ENCODE assay signal across 12 cellular contexts in genomic region chr15:31330111-31330785, GRCh38. TPM values are rescaled to one million over a fixed set of nuclear protein-coding genes. Genes with fewer than 3 reads are reported as not detected.
DNase-seq lines count a peak whose midpoint lies in the region; ATAC-seq, FAIRE-seq and TF ChIP-seq lines count a peak whose summit lies in the region.
"Had no signal": no experiment of that assay in that cellular context is flagged by ENCODE, and none has a peak within 500 bp of the region (broad histone marks: within the 10 kb centered on the region; RNA-seq: fewer than 3 reads in every experiment).

No MANE protein-coding gene starts in this region.

- in situ Hi-C loops in mammary epithelial cell (cut with MboI; ENCODE audit: low sequenced_read_pairs in 2 of 2): no loop called here

- intact Hi-C loops in right cardiac atrium (cut with DNase I) (no loop called here), cardiac septum (cut with DNase I) (no loop called here), mammary epithelial cell (cut with micrococcal nuclease) (no loop called here), vagina (cut with DNase I) (no loop called here)

- H4K20me1 ChIP-seq in mammary epithelial cell (ENCODE audit: insufficient read depth, low read length): peaks cover 3% of the 10 kb centered on the region

- TF ChIP-seq CTCF in mammary epithelial cell (conservative IDR thresholded peaks at IDR 0.05 in 1 of 2, IDR thresholded peaks at IDR 0.05 in 1 of 2; ENCODE audit: extremely low read depth in 1 of 2, insufficient read depth in 1 of 2, low read depth in 1 of 2, low read length in 2 of 2) (no peak), vagina (IDR thresholded peaks at IDR 0.05) (no peak)

- DNase-seq in right cardiac atrium: peak in 2 of 3 donors; percentile 37 to 55
- DNase-seq in cardiac septum (ENCODE audit: low spot score): no peak
- no peak for DNase-seq in mammary epithelial cell
- DNase-seq in natural killer cell treated with Interleukin-12 subunit alpha and Interleukin-12 subunit beta and Interleukin-15 and Interleukin-18, amount 100 ng/mL, for 72 hours (ENCODE audit: low spot score): no peak
- no peak for DNase-seq in vagina (ENCODE audit: extremely low spot score in 2 of 2)
- DNase-seq in frontal cortex (ENCODE audit: low spot score in 2 of 2): no peak
- DNase-seq: aorta; COR-L47; NCI-H1930; stimulated activated CD4-positive, alpha-beta T cell treated with anti-CD3 and anti-CD28 coated beads, Interleukin-4, amount 100 ng/mL, for 1 hour had no signal

- no TSS peak for BruUV-seq in mammary epithelial cell (replicated peaks; lab: Mats Ljungman, UMichigan)

- FAIRE-seq in frontal cortex (lab: Jason Lieb, UNC): no peak

- ATAC-seq in right cardiac atrium: no peak
- ATAC-seq in natural killer cell treated with Interleukin-12 subunit alpha and Interleukin-12 subunit beta and Interleukin-15 and Interleukin-18, amount 100 ng/mL, for 72 hours: no peak
- ATAC-seq in GM21360 (IDR thresholded peaks at IDR 0.05; ENCODE audit: unreplicated experiment): no peak
- ATAC-seq in GM19463 (IDR thresholded peaks at IDR 0.05; ENCODE audit: unreplicated experiment): no peak

- CTCF ChIA-PET in mammary epithelial cell (lab: Charles Lee; ENCODE audit: low non-redundant PET): no interaction called here

- H3K4me1 ChIP-seq in right cardiac atrium (ENCODE audit: control insufficient read depth, insufficient read depth, low read length): peaks cover 29% of the 10 kb centered on the region
- H3K4me1 ChIP-seq in mammary epithelial cell (ENCODE audit: insufficient read depth, low read length): peaks cover 11% of the 10 kb centered on the region
- H3K4me1 ChIP-seq in vagina: peaks cover 69% of the 10 kb centered on the region

- peaks cover 2% of the 10 kb centered on the region for H3K36me3 ChIP-seq in mammary epithelial cell (ENCODE audit: insufficient read depth, low read length)
- H3K36me3 ChIP-seq in vagina: no peaks in the 10 kb centered on the region

- peaks cover 50 to 61% of the 10 kb centered on the region in 2 donors for H3K4me1 Mint-ChIP-seq in natural killer cell treated with Interleukin-12 subunit alpha and Interleukin-12 subunit beta and Interleukin-15 and Interleukin-18, amount 100 ng/mL, for 72 hours (ENCODE audit: low read depth in 2 of 2)

- peaks cover 7% of the 10 kb centered on the region for H3K36me3 Mint-ChIP-seq in natural killer cell treated with Interleukin-12 subunit alpha and Interleukin-12 subunit beta and Interleukin-15 and Interleukin-18, amount 100 ng/mL, for 72 hours

- no peak for TF ChIP-seq POLR2A in vagina (IDR thresholded peaks at IDR 0.05)

- H3K79me2 ChIP-seq in mammary epithelial cell (ENCODE audit: insufficient read depth, low read length): peaks cover 74% of the 10 kb centered on the region

- H3K27ac Mint-ChIP-seq in natural killer cell treated with Interleukin-12 subunit alpha and Interleukin-12 subunit beta and Interleukin-15 and Interleukin-18, amount 100 ng/mL, for 72 hours: peak overlapping the region; percentile 87 to 98

- H3K27ac ChIP-seq in right cardiac atrium (ENCODE audit: low read length) (peak overlapping the region; percentile 19), mammary epithelial cell (ENCODE audit: insufficient read depth, low read depth, low read length) (no peak overlapping the region), vagina (peak overlapping the region; percentile 90)

- no peaks in the 10 kb centered on the region for H3K9me3 Mint-ChIP-seq in natural killer cell treated with Interleukin-12 subunit alpha and Interleukin-12 subunit beta and Interleukin-15 and Interleukin-18, amount 100 ng/mL, for 72 hours

- H3K4me3 Mint-ChIP-seq in natural killer cell treated with Interleukin-12 subunit alpha and Interleukin-12 subunit beta and Interleukin-15 and Interleukin-18, amount 100 ng/mL, for 72 hours: peak overlapping the region; percentile 95

- dilution Hi-C loops in mammary epithelial cell (cut with HindIII; ENCODE audit: low sequenced_read_pairs): no loop called here

- WGBS in right cardiac atrium: 49% methylated on average over 10 of the region's 10 CpGs
- WGBS in mammary epithelial cell (ENCODE audit: low coverage, missing lambda C conversion rate): 90% methylated on average over 9 of the region's 10 CpGs

- H3K4me2 ChIP-seq in mammary epithelial cell (ENCODE audit: insufficient read depth, low read depth, low read length): no peak overlapping the region

- H3K4me3 ChIP-seq in right cardiac atrium (ENCODE audit: low read length) (no peak overlapping the region), mammary epithelial cell (replicated peaks in 1 of 3; ENCODE audit: insufficient read depth in 1 of 3, low read depth in 2 of 3, low read length in 3 of 3) (peak overlapping the region in 1 of 3 experiments; percentile 1), vagina (peak overlapping the region in 1 of 2 donors; percentile 77)

- H3K27me3 ChIP-seq in right cardiac atrium (ENCODE audit: control insufficient read depth, insufficient read depth): no peaks in the 10 kb centered on the region
- H3K27me3 ChIP-seq in mammary epithelial cell (ENCODE audit: insufficient read depth, low read length): no peaks in the 10 kb centered on the region
- H3K27me3 ChIP-seq in vagina: no peaks in the 10 kb centered on the region

- peak overlapping the region; percentile 37 for H3K9ac ChIP-seq in mammary epithelial cell (ENCODE audit: insufficient read depth, low read length)

- no peaks in the 10 kb centered on the region for H3K27me3 Mint-ChIP-seq in natural killer cell treated with Interleukin-12 subunit alpha and Interleukin-12 subunit beta and Interleukin-15 and Interleukin-18, amount 100 ng/mL, for 72 hours

- H2AFZ ChIP-seq in mammary epithelial cell (ENCODE audit: low read depth, low read length): no peak overlapping the region

- H3K9me3 ChIP-seq in right cardiac atrium (ENCODE audit: control insufficient read depth, low read length) (no peaks in the 10 kb centered on the region), mammary epithelial cell (replicated peaks; ENCODE audit: insufficient read depth, low read length) (no peaks in the 10 kb centered on the region), vagina (no peaks in the 10 kb centered on the region)

RNA-seq across cellular contexts. Expression of gene KLF13, which starts 3.6 kb away (rescaled TPM):
- total RNA-seq in right cardiac atrium (100 to 1,000 TPM in 2 of 4 donors, 10 to 100 TPM in 2; 42.3 to 108 (median 88.2) TPM), cardiac septum (35.7 TPM), mammary epithelial cell (10 to 100 TPM; 49.8 to 62.3 TPM), vagina (30.9 TPM), frontal cortex (45.2 TPM)
- polyA plus RNA-seq in right cardiac atrium (52.7 TPM), mammary epithelial cell (25.1 TPM)
- 40.5 TPM for polyA minus RNA-seq in mammary epithelial cell
- 100 to 1,000 TPM in 1 of 2 donors, 10 to 100 TPM in 1; 95.1 to 153 TPM for total RNA-seq in natural killer cell treated with Interleukin-12 subunit alpha and Interleukin-12 subunit beta and Interleukin-15 and Interleukin-18, amount 100 ng/mL, for 72 hours

Comparison
In these comparisons a context has a peak if more than half of its experiments do, and no peak if none do; other contexts are left out.
1. DNase-seq: peak in right cardiac atrium (2 of 3); none in cardiac septum (single experiment), mammary epithelial cell (single experiment), natural killer cell treated with Interleukin-12 subunit alpha and Interleukin-12 subunit beta and Interleukin-15 and Interleukin-18, amount 100 ng/mL, for 72 hours (single experiment), vagina (0 of 2) and frontal cortex (0 of 2).